In the genomic region with DNA sequence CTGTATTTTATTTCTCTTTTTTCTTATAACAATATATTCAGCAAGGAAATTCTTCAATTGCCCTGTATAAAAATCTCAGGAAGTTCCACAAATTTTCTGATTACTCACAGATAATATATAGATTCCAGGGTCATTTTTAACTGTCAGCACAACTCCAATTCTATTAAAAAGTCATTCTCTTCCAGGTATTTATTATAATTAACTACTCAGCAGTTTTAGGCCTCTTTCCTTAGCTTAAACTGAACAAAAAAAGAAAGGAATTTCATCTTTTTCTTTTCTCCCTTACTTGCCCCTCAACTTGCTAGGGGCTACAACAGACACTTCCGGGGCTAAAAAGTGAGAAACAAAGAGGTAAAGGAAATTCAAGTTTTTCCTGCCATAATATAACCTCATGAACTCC, we compare ENCODE assay signal across 33 cellular contexts.
"Had no signal": no experiment of that assay in that cellular context is flagged by ENCODE, and none has a peak within 500 bp of the region (broad histone marks: within the 10 kb centered on the region; RNA-seq: fewer than 3 reads in every experiment).

No MANE protein-coding gene starts in this region.

- DNase-seq: activated effector memory CD4-positive, alpha-beta T cell treated with anti-CD3 and anti-CD28 coated beads, Interleukin-2, amount 50 U/mL, for 16 hours; activated effector memory CD4-positive, alpha-beta T cell treated with Interleukin-2 at 50 U/mL for 16 hours; activated gamma-delta T cell; activated gamma-delta T cell treated with Interleukin-2 at 50 U/mL for 16 hours; activated naive CD4-positive, alpha-beta T cell; activated naive CD4-positive, alpha-beta T cell treated with anti-CD3 and anti-CD28 coated beads for 36 hours; activated naive CD4-positive, alpha-beta T cell treated with anti-CD3 and anti-CD28 coated beads, Interleukin-2, amount 10 ng/mL, durations not matched to agents 7 days and 5 days; activated naive CD4-positive, alpha-beta T cell treated with anti-CD3 and anti-CD28 coated beads, Interleukin-2, amount 50 U/mL, for 16 hours; activated naive CD4-positive, alpha-beta T cell treated with Interleukin-2 at 50 U/mL for 16 hours; activated naive CD8-positive, alpha-beta T cell treated with anti-CD3 and anti-CD28 coated beads for 36 hours; activated naive CD8-positive, alpha-beta T cell treated with anti-CD3 and anti-CD28 coated beads, Interleukin-2, amount 10 ng/mL, durations not matched to agents 7 days and 5 days; activated naive CD8-positive, alpha-beta T cell treated with anti-CD3 and anti-CD28 coated beads, Interleukin-2, amount 50 U/mL, for 24 hours; activated T-cell treated with anti-CD3 and anti-CD28 coated beads, Interleukin-2, amount 50 U/mL, for 4 hours; activated T-cell treated with anti-CD3 and anti-CD28 coated beads, Interleukin-2, amount 50 U/mL, for 48 hours; activated T-cell treated with anti-CD3 and anti-CD28 coated beads, Interleukin-2, amount 50 U/mL, for 72 hours; adrenal gland; amniotic stem cell; amygdala; anterior cingulate cortex; aorta; body of pancreas; brain microvascular endothelial cell; caudate nucleus; central memory CD4-positive, alpha-beta T cell; cerebellar nuclear complex had no signal

- H3K4me3 ChIP-seq: adrenal gland, ascending aorta, body of pancreas, breast epithelium, cardiac muscle cell had no signal

- ATAC-seq: activated naive CD4-positive, alpha-beta T cell treated with anti-CD3 and anti-CD28 coated beads, Interleukin-2, amount 50 U/mL, for 72 hours; activated naive CD8-positive, alpha-beta T cell treated with anti-CD3 and anti-CD28 coated beads, Interleukin-2, amount 50 U/mL, for 24 hours; activated T-cell treated with anti-CD3 and anti-CD28 coated beads, Interleukin-2, amount 50 U/mL, for 4 hours; activated T-cell treated with anti-CD3 and anti-CD28 coated beads, Interleukin-2, amount 50 U/mL, for 72 hours; activated T-helper 17 cell treated with anti-CD3 and anti-CD28 coated beads, Interleukin-2, amount 50 U/mL, for 72 hours; body of pancreas had no signal

- H3K36me3 ChIP-seq: adrenal gland, ascending aorta, brain microvascular endothelial cell, breast epithelium, cardiac muscle cell had no signal

- H3K27ac ChIP-seq: adrenal gland, ascending aorta, body of pancreas, brain microvascular endothelial cell, breast epithelium, cardiac muscle cell had no signal

- FAIRE-seq: astrocyte, bronchial epithelial cell, colon had no signal

- H3K9me3 ChIP-seq: ascending aorta had no signal

- H3K27me3 ChIP-seq: adrenal gland, ascending aorta, body of pancreas, brain microvascular endothelial cell, breast epithelium, cardiac muscle cell had no signal

- H3K4me1 ChIP-seq: adrenal gland, ascending aorta, breast epithelium had no signal
